ENCODE assay signal across 30 cellular contexts in the genomic region with DNA sequence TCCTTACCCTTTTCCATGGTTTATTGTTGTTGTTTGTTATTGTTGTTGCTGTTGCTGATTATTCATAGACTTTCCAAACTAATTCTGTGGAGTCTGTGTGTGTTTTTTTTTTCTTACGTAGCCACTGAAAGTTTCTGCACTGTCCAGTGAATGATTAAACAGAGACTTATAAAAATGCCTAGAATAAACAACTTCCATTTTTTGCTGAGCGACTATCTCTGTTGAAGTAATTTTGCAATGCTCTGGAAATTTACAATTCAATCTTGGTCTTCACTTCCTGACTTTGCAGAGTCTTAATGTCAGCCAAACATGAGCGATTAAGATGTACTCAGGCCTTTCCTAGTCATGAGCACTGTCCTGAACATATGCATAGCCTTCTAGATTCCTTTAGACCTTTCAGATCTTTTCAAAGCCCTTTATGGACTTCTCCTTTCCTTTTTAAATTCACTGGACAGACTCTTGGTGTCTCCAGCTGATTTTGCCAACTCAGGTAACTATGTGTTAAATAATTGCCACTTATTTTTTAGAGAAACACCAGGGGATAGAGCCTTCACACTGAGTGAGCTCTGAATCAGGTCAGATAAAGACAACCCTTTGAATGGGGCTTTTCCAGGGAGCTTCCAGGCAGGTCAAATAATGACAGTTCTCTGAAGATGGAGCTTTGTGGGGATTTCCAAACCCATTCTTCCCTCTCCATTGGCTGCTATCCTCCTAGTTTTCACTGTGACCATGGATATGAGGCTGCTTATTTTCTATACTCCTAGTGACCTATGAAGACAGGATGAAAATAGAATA.
"Had no signal": no experiment of that assay in that cellular context is flagged by ENCODE, and none has a peak within 500 bp of the region (broad histone marks: within the 10 kb centered on the region; RNA-seq: fewer than 3 reads in every experiment).

No MANE protein-coding gene starts in this region.

- H3K4me3 Mint-ChIP-seq: activated CD4-positive, alpha-beta memory T cell treated with anti-CD3 and anti-CD28 coated beads, Interleukin-2, amount 10 ng/mL, durations not matched to agents 7 days and 5 days; activated CD4-positive, alpha-beta T cell treated with anti-CD3 and anti-CD28 coated beads, Interleukin-2, amount 10 ng/mL, durations not matched to agents 24 days and 14 days; activated T-cell treated with anti-CD3 and anti-CD28 coated beads, Interleukin-2, amount 50 U/mL, for 24 hours; dendritic cell treated with granulocyte-macrophage colony-stimulating factor and Interleukin-4, amounts not matched to agents 40 ng/mL and 50 ng/mL, for 4 days; endodermal cell; naive thymus-derived CD4-positive, alpha-beta T cell; neural crest cell; T-helper 17 cell had no signal

- H3K4me3 ChIP-seq: breast epithelium, heart left ventricle, left ventricle myocardium inferior, lung, right lobe of liver, thoracic aorta, vagina had no signal

- H3K4me1 Mint-ChIP-seq: activated CD4-positive, alpha-beta memory T cell treated with anti-CD3 and anti-CD28 coated beads, Interleukin-2, amount 10 ng/mL, durations not matched to agents 7 days and 5 days; activated CD4-positive, alpha-beta T cell treated with anti-CD3 and anti-CD28 coated beads, Interleukin-2, amount 10 ng/mL, durations not matched to agents 24 days and 14 days; naive thymus-derived CD4-positive, alpha-beta T cell; T-helper 17 cell had no signal

- H3K4me1 ChIP-seq: breast epithelium, heart left ventricle, left ventricle myocardium inferior, right lobe of liver, vagina had no signal

- H3K36me3 Mint-ChIP-seq: naive thymus-derived CD4-positive, alpha-beta T cell had no signal

- DNase-seq: activated CD4-positive, alpha-beta memory T cell treated with anti-CD3 and anti-CD28 coated beads, Interleukin-2, amount 10 ng/mL, durations not matched to agents 7 days and 5 days; activated CD4-positive, alpha-beta T cell treated with anti-CD3 and anti-CD28 coated beads, Interleukin-2, amount 10 ng/mL, durations not matched to agents 24 days and 14 days; activated CD4-positive, CD25-positive, alpha-beta regulatory T cell treated with anti-CD3 and anti-CD28 coated beads, Interleukin-2, amount 50 U/mL, for 72 hours; activated CD8-positive, alpha-beta memory T cell treated with anti-CD3 and anti-CD28 coated beads, Interleukin-2, amount 50 U/mL, for 48 hours; activated gamma-delta T cell treated with Interleukin-2 at 50 U/mL for 16 hours; activated naive CD4-positive, alpha-beta T cell treated with anti-CD3 and anti-CD28 coated beads, Interleukin-2, amount 50 U/mL, for 16 hours; activated T-cell treated with anti-CD3 and anti-CD28 coated beads, Interleukin-2, amount 50 U/mL, for 24 hours; amygdala; central memory CD4-positive, alpha-beta T cell; endodermal cell; foreskin fibroblast; heart left ventricle; kidney glomerular epithelial cell; left ventricle myocardium inferior; naive thymus-derived CD4-positive, alpha-beta T cell; right lobe of liver; stimulated activated CD4-positive, alpha-beta T cell treated with anti-CD3 and anti-CD28 coated beads, Interleukin-12 subunit alpha, Interleukin-12 subunit beta, amount 100 ng/mL, for 4 hours; stimulated activated CD4-positive, alpha-beta T cell treated with anti-CD3 and anti-CD28 coated beads, Interleukin-4, amount 100 ng/mL, for 1 hour; stimulated activated naive CD8-positive, alpha-beta T cell treated with anti-CD3 and anti-CD28 coated beads, Interleukin-15, Interleukin-2, amounts not matched to agents 100 U/mL and 50 U/mL, for 24 hours; T-helper 17 cell; T1000; trophoblast cell; WERI-Rb-1 had no signal

- H3K27ac Mint-ChIP-seq: activated CD4-positive, alpha-beta memory T cell treated with anti-CD3 and anti-CD28 coated beads, Interleukin-2, amount 10 ng/mL, durations not matched to agents 7 days and 5 days; activated CD4-positive, alpha-beta T cell treated with anti-CD3 and anti-CD28 coated beads, Interleukin-2, amount 10 ng/mL, durations not matched to agents 24 days and 14 days; activated T-cell treated with anti-CD3 and anti-CD28 coated beads, Interleukin-2, amount 50 U/mL, for 24 hours; dendritic cell treated with granulocyte-macrophage colony-stimulating factor and Interleukin-4, amounts not matched to agents 40 ng/mL and 50 ng/mL, for 4 days; endodermal cell; naive thymus-derived CD4-positive, alpha-beta T cell; T-helper 17 cell had no signal

- ATAC-seq: esophagus mucosa; heart left ventricle; naive thymus-derived CD4-positive, alpha-beta T cell; right lobe of liver; stimulated activated naive CD8-positive, alpha-beta T cell treated with anti-CD3 and anti-CD28 coated beads, Interleukin-15, Interleukin-2, amounts not matched to agents 100 U/mL and 50 U/mL, for 24 hours; T-helper 17 cell had no signal

- H3K27me3 Mint-ChIP-seq: activated CD4-positive, alpha-beta memory T cell treated with anti-CD3 and anti-CD28 coated beads, Interleukin-2, amount 10 ng/mL, durations not matched to agents 7 days and 5 days; activated CD4-positive, alpha-beta T cell treated with anti-CD3 and anti-CD28 coated beads, Interleukin-2, amount 10 ng/mL, durations not matched to agents 24 days and 14 days; activated T-cell treated with anti-CD3 and anti-CD28 coated beads, Interleukin-2, amount 50 U/mL, for 24 hours; dendritic cell treated with granulocyte-macrophage colony-stimulating factor and Interleukin-4, amounts not matched to agents 40 ng/mL and 50 ng/mL, for 4 days; naive thymus-derived CD4-positive, alpha-beta T cell; T-helper 17 cell had no signal

- H3K36me3 ChIP-seq: breast epithelium, heart left ventricle, left ventricle myocardium inferior, right lobe of liver, thoracic aorta, vagina, WERI-Rb-1 had no signal

- H3K27me3 ChIP-seq: breast epithelium, right lobe of liver, vagina had no signal

- H3K9me3 ChIP-seq: right lobe of liver, thoracic aorta, vagina had no signal

- H3K27ac ChIP-seq: breast epithelium, heart left ventricle, left ventricle myocardium inferior, right lobe of liver, thoracic aorta, vagina, WERI-Rb-1 had no signal
